Comparison of ENCODE assay signal across 30 cellular contexts in genomic region chr14:75589896-75590295, GRCh38. TPM values are rescaled to one million over a fixed set of nuclear protein-coding genes. Genes with fewer than 3 reads are reported as not detected.
"Had no signal": no experiment of that assay in that cellular context is flagged by ENCODE, and none has a peak within 500 bp of the region (broad histone marks: within the 10 kb centered on the region; RNA-seq: fewer than 3 reads in every experiment).

No MANE protein-coding gene starts in this region.

- H3K27me3 ChIP-seq: ascending aorta, body of pancreas had no signal

- H3K4me1 ChIP-seq: ascending aorta, body of pancreas had no signal

- DNase-seq: activated CD4-positive, alpha-beta memory T cell treated with anti-CD3 and anti-CD28 coated beads for 36 hours; activated CD4-positive, alpha-beta T cell treated with anti-CD3 and anti-CD28 coated beads, Interleukin-2, amount 10 ng/mL, durations not matched to agents 7 days and 5 days; activated CD4-positive, CD25-positive, alpha-beta regulatory T cell; activated CD8-positive, alpha-beta memory T cell treated with anti-CD3 and anti-CD28 coated beads for 24 hours; activated effector memory CD4-positive, alpha-beta T cell treated with anti-CD3 and anti-CD28 coated beads, Interleukin-2, amount 50 U/mL, for 16 hours; activated naive CD4-positive, alpha-beta T cell treated with Interleukin-2 at 50 U/mL for 16 hours; activated naive CD8-positive, alpha-beta T cell treated with anti-CD3 and anti-CD28 coated beads, Interleukin-2, amount 50 U/mL, for 24 hours; activated T-cell treated with anti-CD3 and anti-CD28 coated beads, Interleukin-2, amount 50 U/mL, for 4 hours; amniotic stem cell; body of pancreas; IMR-90; Kasumi-1; KBM-7; NCI-H1105 treated with DMSO at 0.1 percent for 48 hours; NCI-H146; NCI-H187 treated with DMSO at 0.1 percent for 48 hours; NCI-H2081 treated with DMSO at 0.1 percent for 48 hours; NCI-H2171; NCI-H2227 treated with DMSO at 0.1 percent for 48 hours; NCI-H526; NCI-H774; SIG-M5; T-cell; T-helper 2 cell; T1000 had no signal

- H3K4me3 ChIP-seq: ascending aorta, body of pancreas had no signal

- H3K27ac ChIP-seq: ascending aorta, body of pancreas, VCaP had no signal

- H3K36me3 ChIP-seq: ascending aorta had no signal

- ATAC-seq: activated naive CD4-positive, alpha-beta T cell treated with anti-CD3 and anti-CD28 coated beads, Interleukin-2, amount 50 U/mL, for 72 hours; activated naive CD8-positive, alpha-beta T cell treated with anti-CD3 and anti-CD28 coated beads, Interleukin-2, amount 50 U/mL, for 24 hours; activated T-cell treated with anti-CD3 and anti-CD28 coated beads, Interleukin-2, amount 50 U/mL, for 4 hours; body of pancreas; T-cell had no signal

- H3K9me3 ChIP-seq: ascending aorta, body of pancreas had no signal

- FAIRE-seq: bronchial epithelial cell had no signal

RNA-seq across cellular contexts. Expression of gene FLVCR2, which starts 11.5 kb away (rescaled TPM):
- total RNA-seq: OCI-LY7 had no signal
